Comparison of ENCODE assay signal across 1 cellular context in the genomic region with DNA sequence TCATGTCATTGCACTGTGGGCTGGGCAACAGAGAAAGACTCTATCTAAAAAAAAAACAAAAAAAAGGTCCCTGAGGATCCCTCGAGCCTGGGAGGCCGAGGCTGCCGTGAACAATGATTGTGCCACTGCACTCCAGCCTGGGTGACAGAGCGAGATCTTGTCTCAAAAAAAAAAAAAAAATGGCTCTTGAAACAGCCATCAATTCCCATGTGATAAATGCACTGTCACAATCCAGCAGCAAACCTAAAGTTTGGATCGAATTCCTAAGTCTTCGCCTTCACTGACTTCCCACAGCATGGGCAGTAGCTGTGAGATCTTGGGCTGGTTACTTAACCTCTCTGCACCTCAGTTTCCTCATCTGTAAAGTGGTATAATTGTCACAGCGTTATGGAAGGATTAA.
TF ChIP-seq lines count a peak whose summit lies in the region.

No MANE protein-coding gene starts in this region.

TF ChIP-seq in K562, 482 proteins besides CTCF, POLR2A, EP300 and RAD21 (continued from another document):
- TF ChIP-seq, protein P1, sequence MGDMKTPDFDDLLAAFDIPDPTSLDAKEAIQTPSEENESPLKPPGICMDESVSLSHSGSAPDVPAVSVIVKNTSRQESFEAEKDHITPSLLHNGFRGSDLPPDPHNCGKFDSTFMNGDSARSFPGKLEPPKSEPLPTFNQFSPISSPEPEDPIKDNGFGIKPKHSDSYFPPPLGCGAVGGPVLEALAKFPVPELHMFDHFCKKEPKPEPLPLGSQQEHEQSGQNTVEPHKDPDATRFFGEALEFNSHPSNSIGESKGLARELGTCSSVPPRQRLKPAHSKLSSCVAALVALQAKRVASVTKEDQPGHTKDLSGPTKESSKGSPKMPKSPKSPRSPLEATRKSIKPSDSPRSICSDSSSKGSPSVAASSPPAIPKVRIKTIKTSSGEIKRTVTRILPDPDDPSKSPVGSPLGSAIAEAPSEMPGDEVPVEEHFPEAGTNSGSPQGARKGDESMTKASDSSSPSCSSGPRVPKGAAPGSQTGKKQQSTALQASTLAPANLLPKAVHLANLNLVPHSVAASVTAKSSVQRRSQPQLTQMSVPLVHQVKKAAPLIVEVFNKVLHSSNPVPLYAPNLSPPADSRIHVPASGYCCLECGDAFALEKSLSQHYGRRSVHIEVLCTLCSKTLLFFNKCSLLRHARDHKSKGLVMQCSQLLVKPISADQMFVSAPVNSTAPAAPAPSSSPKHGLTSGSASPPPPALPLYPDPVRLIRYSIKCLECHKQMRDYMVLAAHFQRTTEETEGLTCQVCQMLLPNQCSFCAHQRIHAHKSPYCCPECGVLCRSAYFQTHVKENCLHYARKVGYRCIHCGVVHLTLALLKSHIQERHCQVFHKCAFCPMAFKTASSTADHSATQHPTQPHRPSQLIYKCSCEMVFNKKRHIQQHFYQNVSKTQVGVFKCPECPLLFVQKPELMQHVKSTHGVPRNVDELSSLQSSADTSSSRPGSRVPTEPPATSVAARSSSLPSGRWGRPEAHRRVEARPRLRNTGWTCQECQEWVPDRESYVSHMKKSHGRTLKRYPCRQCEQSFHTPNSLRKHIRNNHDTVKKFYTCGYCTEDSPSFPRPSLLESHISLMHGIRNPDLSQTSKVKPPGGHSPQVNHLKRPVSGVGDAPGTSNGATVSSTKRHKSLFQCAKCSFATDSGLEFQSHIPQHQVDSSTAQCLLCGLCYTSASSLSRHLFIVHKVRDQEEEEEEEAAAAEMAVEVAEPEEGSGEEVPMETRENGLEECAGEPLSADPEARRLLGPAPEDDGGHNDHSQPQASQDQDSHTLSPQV (IDR thresholded peaks at IDR 0.05): no peak
- TF ChIP-seq ARNT (IDR thresholded peaks at IDR 0.05) (no peak), SMC3 (conservative IDR thresholded peaks at IDR 0.05; ENCODE audit: insufficient read depth, low read depth, low read length) (no peak), MECOM (CRISPR knock-in tag; IDR thresholded peaks at IDR 0.05) (no peak), FOXK1 (CRISPR knock-in tag; IDR thresholded peaks at IDR 0.05; ENCODE audit: borderline replicate concordance) (no peak), MTA1 (IDR thresholded peaks at IDR 0.05; ENCODE audit: borderline replicate concordance) (no peak), SP1 (CRISPR knock-in tag; IDR thresholded peaks at IDR 0.05) (no peak), KAT2B (IDR thresholded peaks at IDR 0.05; ENCODE audit: low read depth, low read length) (no peak), BDP1 (IDR thresholded peaks at IDR 0.05; ENCODE audit: insufficient read depth, insufficient read length) (no peak), ZNF316 (IDR thresholded peaks at IDR 0.05) (no peak), TCFL5 (CRISPR knock-in tag; conservative IDR thresholded peaks at IDR 0.05) (no peak), YY1 (IDR thresholded peaks at IDR 0.05; ENCODE audit: borderline replicate concordance in 1 of 3, control insufficient read depth in 1 of 3, extremely low read depth in 1 of 3, insufficient read depth in 3 of 3, insufficient read length in 1 of 3, insufficient replicate concordance in 2 of 3, low read depth in 1 of 3, low read length in 2 of 3) (no peak), ZNF143 (CRISPR knock-in tag; IDR thresholded peaks at IDR 0.05) (no peak), ZNF174 (CRISPR knock-in tag; IDR thresholded peaks at IDR 0.05) (no peak), POU5F1 (IDR thresholded peaks at IDR 0.05; ENCODE audit: borderline replicate concordance, low read depth, low read length, partially characterized antibody) (no peak), TBL1XR1 (IDR thresholded peaks at IDR 0.05; ENCODE audit: low read length in 2 of 2) (no peak), MCM7 (IDR thresholded peaks at IDR 0.05) (no peak), ZNF696 (CRISPR knock-in tag; conservative IDR thresholded peaks at IDR 0.05) (no peak), STAT5A (IDR thresholded peaks at IDR 0.05; ENCODE audit: borderline replicate concordance, low read length) (no peak), CTBP1 (IDR thresholded peaks at IDR 0.05; ENCODE audit: borderline replicate concordance) (no peak), ZNF77 (CRISPR knock-in tag; IDR thresholded peaks at IDR 0.05) (no peak), RBM34 (IDR thresholded peaks at IDR 0.05; ENCODE audit: borderline replicate concordance, insufficient read depth, low read length) (no peak), CREB1 (IDR thresholded peaks at IDR 0.05) (no peak), CREB1 (CRISPR knock-in tag; IDR thresholded peaks at IDR 0.05) (no peak), KDM1A (IDR thresholded peaks at IDR 0.05) (0 out of 4 replicates have a peak, but pooled peaks have one; percentile 7 to 18), ZFX (CRISPR knock-in tag; IDR thresholded peaks at IDR 0.05) (no peak), OTX1 (CRISPR knock-in tag; IDR thresholded peaks at IDR 0.05) (no peak), NFE2 (IDR thresholded peaks at IDR 0.05; ENCODE audit: low read depth) (peak; percentile 24; the same call in 1 of the 2 replicates)
- TF ChIP-seq, protein P2, sequence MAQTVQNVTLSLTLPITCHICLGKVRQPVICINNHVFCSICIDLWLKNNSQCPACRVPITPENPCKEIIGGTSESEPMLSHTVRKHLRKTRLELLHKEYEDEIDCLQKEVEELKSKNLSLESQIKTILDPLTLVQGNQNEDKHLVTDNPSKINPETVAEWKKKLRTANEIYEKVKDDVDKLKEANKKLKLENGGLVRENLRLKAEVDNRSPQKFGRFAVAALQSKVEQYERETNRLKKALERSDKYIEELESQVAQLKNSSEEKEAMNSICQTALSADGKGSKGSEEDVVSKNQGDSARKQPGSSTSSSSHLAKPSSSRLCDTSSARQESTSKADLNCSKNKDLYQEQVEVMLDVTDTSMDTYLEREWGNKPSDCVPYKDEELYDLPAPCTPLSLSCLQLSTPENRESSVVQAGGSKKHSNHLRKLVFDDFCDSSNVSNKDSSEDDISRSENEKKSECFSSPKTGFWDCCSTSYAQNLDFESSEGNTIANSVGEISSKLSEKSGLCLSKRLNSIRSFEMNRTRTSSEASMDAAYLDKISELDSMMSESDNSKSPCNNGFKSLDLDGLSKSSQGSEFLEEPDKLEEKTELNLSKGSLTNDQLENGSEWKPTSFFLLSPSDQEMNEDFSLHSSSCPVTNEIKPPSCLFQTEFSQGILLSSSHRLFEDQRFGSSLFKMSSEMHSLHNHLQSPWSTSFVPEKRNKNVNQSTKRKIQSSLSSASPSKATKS (CRISPR knock-in tag; IDR thresholded peaks at IDR 0.05): no peak
- TF ChIP-seq, protein P3, sequence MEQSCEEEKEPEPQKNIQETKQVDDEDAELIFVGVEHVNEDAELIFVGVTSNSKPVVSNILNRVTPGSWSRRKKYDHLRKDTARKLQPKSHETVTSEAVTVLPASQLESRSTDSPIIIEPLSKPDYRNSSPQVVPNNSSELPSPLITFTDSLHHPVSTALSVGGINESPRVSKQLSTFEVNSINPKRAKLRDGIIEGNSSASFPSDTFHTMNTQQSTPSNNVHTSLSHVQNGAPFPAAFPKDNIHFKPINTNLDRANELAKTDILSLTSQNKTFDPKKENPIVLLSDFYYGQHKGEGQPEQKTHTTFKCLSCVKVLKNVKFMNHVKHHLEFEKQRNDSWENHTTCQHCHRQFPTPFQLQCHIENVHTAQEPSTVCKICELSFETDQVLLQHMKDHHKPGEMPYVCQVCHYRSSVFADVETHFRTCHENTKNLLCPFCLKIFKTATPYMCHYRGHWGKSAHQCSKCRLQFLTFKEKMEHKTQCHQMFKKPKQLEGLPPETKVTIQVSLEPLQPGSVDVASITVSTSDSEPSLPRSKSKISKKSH (CRISPR knock-in tag; IDR thresholded peaks at IDR 0.05): no peak
- TF ChIP-seq, protein P4, sequence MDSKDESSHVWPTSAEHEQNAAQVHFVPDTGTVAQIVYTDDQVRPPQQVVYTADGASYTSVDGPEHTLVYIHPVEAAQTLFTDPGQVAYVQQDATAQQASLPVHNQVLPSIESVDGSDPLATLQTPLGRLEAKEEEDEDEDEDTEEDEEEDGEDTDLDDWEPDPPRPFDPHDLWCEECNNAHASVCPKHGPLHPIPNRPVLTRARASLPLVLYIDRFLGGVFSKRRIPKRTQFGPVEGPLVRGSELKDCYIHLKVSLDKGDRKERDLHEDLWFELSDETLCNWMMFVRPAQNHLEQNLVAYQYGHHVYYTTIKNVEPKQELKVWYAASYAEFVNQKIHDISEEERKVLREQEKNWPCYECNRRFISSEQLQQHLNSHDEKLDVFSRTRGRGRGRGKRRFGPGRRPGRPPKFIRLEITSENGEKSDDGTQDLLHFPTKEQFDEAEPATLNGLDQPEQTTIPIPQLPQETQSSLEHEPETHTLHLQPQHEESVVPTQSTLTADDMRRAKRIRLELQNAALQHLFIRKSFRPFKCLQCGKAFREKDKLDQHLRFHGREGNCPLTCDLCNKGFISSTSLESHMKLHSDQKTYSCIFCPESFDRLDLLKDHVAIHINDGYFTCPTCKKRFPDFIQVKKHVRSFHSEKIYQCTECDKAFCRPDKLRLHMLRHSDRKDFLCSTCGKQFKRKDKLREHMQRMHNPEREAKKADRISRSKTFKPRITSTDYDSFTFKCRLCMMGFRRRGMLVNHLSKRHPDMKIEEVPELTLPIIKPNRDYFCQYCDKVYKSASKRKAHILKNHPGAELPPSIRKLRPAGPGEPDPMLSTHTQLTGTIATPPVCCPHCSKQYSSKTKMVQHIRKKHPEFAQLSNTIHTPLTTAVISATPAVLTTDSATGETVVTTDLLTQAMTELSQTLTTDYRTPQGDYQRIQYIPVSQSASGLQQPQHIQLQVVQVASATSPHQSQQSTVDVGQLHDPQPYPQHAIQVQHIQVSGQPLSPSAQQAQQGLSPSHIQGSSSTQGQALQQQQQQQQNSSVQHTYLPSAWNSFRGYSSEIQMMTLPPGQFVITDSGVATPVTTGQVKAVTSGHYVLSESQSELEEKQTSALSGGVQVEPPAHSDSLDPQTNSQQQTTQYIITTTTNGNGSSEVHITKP (IDR thresholded peaks at IDR 0.05; ENCODE audit: partially characterized antibody): no peak
- TF ChIP-seq, protein P5, sequence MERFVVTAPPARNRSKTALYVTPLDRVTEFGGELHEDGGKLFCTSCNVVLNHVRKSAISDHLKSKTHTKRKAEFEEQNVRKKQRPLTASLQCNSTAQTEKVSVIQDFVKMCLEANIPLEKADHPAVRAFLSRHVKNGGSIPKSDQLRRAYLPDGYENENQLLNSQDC (CRISPR knock-in tag; IDR thresholded peaks at IDR 0.05): no peak
- TF ChIP-seq, protein P6, sequence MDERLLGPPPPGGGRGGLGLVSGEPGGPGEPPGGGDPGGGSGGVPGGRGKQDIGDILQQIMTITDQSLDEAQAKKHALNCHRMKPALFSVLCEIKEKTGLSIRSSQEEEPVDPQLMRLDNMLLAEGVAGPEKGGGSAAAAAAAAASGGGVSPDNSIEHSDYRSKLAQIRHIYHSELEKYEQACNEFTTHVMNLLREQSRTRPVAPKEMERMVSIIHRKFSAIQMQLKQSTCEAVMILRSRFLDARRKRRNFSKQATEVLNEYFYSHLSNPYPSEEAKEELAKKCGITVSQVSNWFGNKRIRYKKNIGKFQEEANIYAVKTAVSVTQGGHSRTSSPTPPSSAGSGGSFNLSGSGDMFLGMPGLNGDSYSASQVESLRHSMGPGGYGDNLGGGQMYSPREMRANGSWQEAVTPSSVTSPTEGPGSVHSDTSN (CRISPR knock-in tag; IDR thresholded peaks at IDR 0.05; ENCODE audit: low read depth): no peak
- TF ChIP-seq, protein P6 (tag; conservative IDR thresholded peaks at IDR 0.05; ENCODE audit: low read depth): peak; percentile 66; the same call in 1 of the 2 replicates
- TF ChIP-seq, protein P7, sequence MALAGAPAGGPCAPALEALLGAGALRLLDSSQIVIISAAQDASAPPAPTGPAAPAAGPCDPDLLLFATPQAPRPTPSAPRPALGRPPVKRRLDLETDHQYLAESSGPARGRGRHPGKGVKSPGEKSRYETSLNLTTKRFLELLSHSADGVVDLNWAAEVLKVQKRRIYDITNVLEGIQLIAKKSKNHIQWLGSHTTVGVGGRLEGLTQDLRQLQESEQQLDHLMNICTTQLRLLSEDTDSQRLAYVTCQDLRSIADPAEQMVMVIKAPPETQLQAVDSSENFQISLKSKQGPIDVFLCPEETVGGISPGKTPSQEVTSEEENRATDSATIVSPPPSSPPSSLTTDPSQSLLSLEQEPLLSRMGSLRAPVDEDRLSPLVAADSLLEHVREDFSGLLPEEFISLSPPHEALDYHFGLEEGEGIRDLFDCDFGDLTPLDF (CRISPR knock-in tag; IDR thresholded peaks at IDR 0.05): no peak
- TF ChIP-seq, protein P8, sequence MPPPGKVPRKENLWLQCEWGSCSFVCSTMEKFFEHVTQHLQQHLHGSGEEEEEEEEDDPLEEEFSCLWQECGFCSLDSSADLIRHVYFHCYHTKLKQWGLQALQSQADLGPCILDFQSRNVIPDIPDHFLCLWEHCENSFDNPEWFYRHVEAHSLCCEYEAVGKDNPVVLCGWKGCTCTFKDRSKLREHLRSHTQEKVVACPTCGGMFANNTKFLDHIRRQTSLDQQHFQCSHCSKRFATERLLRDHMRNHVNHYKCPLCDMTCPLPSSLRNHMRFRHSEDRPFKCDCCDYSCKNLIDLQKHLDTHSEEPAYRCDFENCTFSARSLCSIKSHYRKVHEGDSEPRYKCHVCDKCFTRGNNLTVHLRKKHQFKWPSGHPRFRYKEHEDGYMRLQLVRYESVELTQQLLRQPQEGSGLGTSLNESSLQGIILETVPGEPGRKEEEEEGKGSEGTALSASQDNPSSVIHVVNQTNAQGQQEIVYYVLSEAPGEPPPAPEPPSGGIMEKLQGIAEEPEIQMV (tag; conservative IDR thresholded peaks at IDR 0.05; ENCODE audit: low read depth): no peak
- TF ChIP-seq, protein P9, sequence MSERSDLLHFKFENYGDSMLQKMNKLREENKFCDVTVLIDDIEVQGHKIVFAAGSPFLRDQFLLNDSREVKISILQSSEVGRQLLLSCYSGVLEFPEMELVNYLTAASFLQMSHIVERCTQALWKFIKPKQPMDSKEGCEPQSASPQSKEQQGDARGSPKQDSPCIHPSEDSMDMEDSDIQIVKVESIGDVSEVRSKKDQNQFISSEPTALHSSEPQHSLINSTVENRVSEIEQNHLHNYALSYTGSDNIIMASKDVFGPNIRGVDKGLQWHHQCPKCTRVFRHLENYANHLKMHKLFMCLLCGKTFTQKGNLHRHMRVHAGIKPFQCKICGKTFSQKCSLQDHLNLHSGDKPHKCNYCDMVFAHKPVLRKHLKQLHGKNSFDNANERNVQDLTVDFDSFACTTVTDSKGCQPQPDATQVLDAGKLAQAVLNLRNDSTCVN (CRISPR knock-in tag; IDR thresholded peaks at IDR 0.05): no peak
